Comparison of ENCODE assay signal across 1 cellular context in genomic region chr16:8866118-8866883, GRCh38.
TF ChIP-seq lines count a peak whose summit lies in the region.

No MANE protein-coding gene starts in this region.

TF ChIP-seq in HepG2, 621 proteins besides CTCF, POLR2A, EP300 and RAD21 (continued from another document and continues in another):
- TF ChIP-seq ZNF609 (CRISPR knock-in tag; IDR thresholded peaks at IDR 0.05; ENCODE audit: borderline replicate concordance), result peak; percentile 52; the same call in 1 of the 2 replicates
- no peak for TF ChIP-seq GRHL1 (CRISPR knock-in tag; conservative IDR thresholded peaks at IDR 0.05)
- no peak for TF ChIP-seq U2AF2 (IDR thresholded peaks at IDR 0.05; ENCODE audit: low read depth, low read length)
- peak; percentile 69; the same call in 1 of the 2 replicates for TF ChIP-seq DMAP1 (CRISPR knock-in tag; IDR thresholded peaks at IDR 0.05)
- TF ChIP-seq ZBTB37 (CRISPR knock-in tag; IDR thresholded peaks at IDR 0.05), result no peak
- no peak for TF ChIP-seq ZNF235 (CRISPR knock-in tag; IDR thresholded peaks at IDR 0.05; ENCODE audit: borderline replicate concordance)
- TF ChIP-seq CSRNP1 (CRISPR knock-in tag; IDR thresholded peaks at IDR 0.05), result peak; percentile 43; the same call in 1 of the 2 replicates
- peak; percentile 89 for TF ChIP-seq ZNF333 (CRISPR knock-in tag; IDR thresholded peaks at IDR 0.05; ENCODE audit: borderline replicate concordance)
- TF ChIP-seq SP4 (CRISPR knock-in tag; IDR thresholded peaks at IDR 0.05), result no peak
- TF ChIP-seq ZFP62 (CRISPR knock-in tag; IDR thresholded peaks at IDR 0.05), result no peak
- TF ChIP-seq ATF6 (CRISPR knock-in tag; conservative IDR thresholded peaks at IDR 0.05), result peak; percentile 19; the same call in 1 of the 2 replicates
- peak; percentile 4; the same call in 1 of the 2 replicates for TF ChIP-seq THAP9 (CRISPR knock-in tag; IDR thresholded peaks at IDR 0.05; ENCODE audit: borderline replicate concordance)
- no peak for TF ChIP-seq KIAA2018 (CRISPR knock-in tag; IDR thresholded peaks at IDR 0.05; ENCODE audit: borderline replicate concordance)
- no peak for TF ChIP-seq ELK4 (CRISPR knock-in tag; IDR thresholded peaks at IDR 0.05; ENCODE audit: borderline replicate concordance)
- no peak for TF ChIP-seq TOE1 (CRISPR knock-in tag; IDR thresholded peaks at IDR 0.05)
- TF ChIP-seq ZNF44 (CRISPR knock-in tag; IDR thresholded peaks at IDR 0.05), result no peak; the same call in 1 of the 2 replicates
- peak; percentile 38; the same call in 1 of the 2 replicates for TF ChIP-seq ATF2 (CRISPR knock-in tag; IDR thresholded peaks at IDR 0.05)
- no peak for TF ChIP-seq ZNF335 (CRISPR knock-in tag; IDR thresholded peaks at IDR 0.05)
- peak; percentile 42 for TF ChIP-seq EEA1 (CRISPR knock-in tag; IDR thresholded peaks at IDR 0.05; ENCODE audit: borderline replicate concordance)
- no peak for TF ChIP-seq ZNF484 (CRISPR knock-in tag; IDR thresholded peaks at IDR 0.05; ENCODE audit: borderline replicate concordance, low read depth)
- no peak for TF ChIP-seq FLYWCH1 (CRISPR knock-in tag; IDR thresholded peaks at IDR 0.05)
- TF ChIP-seq NFKBIZ (CRISPR knock-in tag; IDR thresholded peaks at IDR 0.05), result peak; percentile 30; the same call in 1 of the 2 replicates
- peak; percentile 69; the same call in 1 of the 2 replicates for TF ChIP-seq NCOA2 (CRISPR knock-in tag; IDR thresholded peaks at IDR 0.05)
